ENCODE assay signal across 1 cellular context in the genomic region with DNA sequence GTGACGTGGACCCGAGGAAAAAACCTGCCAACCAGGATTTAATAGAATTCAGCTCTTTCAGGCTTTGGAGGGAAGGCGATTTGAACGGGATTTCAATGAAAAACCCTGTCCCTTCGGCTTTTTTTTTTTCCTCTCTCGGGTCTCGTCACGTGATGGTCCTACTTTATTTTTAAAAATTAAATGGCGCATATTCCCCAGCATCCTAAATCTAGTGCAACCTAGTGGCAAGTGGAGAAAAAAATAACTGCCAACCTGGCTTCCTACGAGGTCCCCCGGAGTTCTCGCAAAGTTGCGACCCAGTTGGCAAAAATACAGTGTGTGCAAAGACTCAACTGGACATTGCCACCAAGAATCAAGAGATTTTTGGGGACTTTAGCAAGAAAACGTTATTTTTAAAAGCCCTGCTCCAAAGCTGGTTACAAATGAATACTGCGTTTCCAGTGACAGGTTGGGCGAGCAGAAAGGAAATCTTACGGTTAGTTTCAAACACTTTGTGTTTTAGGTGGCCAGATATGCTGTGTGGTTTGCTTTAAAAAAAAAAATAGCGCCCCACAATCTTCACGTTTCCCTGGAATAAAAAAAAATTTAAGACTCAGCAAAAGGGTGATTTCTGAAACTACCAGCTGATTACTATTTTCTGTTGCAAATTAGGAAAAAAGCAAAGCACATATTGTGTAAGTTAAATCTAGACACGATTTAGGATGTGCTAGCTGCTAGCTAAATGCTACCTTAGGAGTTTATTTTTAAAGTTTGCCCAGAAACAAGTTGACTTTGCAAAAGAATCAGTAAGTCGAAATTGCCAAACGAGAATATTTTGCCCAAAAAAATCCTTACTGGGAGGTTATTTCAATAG.
A peak's percentile ranks its signal among the peaks of the same experiment; 100 is the strongest.
TF ChIP-seq lines count a peak whose summit lies in the region.

No MANE protein-coding gene starts in this region.

TF ChIP-seq in WTC11, 78 proteins besides CTCF, POLR2A, EP300 and RAD21 (continued from another document):
- TF ChIP-seq, protein P1, sequence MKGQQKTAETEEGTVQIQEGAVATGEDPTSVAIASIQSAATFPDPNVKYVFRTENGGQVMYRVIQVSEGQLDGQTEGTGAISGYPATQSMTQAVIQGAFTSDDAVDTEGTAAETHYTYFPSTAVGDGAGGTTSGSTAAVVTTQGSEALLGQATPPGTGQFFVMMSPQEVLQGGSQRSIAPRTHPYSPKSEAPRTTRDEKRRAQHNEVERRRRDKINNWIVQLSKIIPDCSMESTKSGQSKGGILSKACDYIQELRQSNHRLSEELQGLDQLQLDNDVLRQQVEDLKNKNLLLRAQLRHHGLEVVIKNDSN (CRISPR knock-in tag; IDR thresholded peaks at IDR 0.05): peak; percentile 72
- TF ChIP-seq SOX15 (CRISPR knock-in tag; IDR thresholded peaks at IDR 0.05) (no peak), ZNF138 (CRISPR knock-in tag; conservative IDR thresholded peaks at IDR 0.05) (no peak), ZNF396 (CRISPR knock-in tag; IDR thresholded peaks at IDR 0.05; ENCODE audit: borderline replicate concordance) (no peak), ELF4 (CRISPR knock-in tag; IDR thresholded peaks at IDR 0.05; ENCODE audit: low read depth) (no peak)
- TF ChIP-seq, protein P2, sequence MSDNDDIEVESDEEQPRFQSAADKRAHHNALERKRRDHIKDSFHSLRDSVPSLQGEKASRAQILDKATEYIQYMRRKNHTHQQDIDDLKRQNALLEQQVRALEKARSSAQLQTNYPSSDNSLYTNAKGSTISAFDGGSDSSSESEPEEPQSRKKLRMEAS (CRISPR knock-in tag; IDR thresholded peaks at IDR 0.05): no peak
- TF ChIP-seq, protein P3, sequence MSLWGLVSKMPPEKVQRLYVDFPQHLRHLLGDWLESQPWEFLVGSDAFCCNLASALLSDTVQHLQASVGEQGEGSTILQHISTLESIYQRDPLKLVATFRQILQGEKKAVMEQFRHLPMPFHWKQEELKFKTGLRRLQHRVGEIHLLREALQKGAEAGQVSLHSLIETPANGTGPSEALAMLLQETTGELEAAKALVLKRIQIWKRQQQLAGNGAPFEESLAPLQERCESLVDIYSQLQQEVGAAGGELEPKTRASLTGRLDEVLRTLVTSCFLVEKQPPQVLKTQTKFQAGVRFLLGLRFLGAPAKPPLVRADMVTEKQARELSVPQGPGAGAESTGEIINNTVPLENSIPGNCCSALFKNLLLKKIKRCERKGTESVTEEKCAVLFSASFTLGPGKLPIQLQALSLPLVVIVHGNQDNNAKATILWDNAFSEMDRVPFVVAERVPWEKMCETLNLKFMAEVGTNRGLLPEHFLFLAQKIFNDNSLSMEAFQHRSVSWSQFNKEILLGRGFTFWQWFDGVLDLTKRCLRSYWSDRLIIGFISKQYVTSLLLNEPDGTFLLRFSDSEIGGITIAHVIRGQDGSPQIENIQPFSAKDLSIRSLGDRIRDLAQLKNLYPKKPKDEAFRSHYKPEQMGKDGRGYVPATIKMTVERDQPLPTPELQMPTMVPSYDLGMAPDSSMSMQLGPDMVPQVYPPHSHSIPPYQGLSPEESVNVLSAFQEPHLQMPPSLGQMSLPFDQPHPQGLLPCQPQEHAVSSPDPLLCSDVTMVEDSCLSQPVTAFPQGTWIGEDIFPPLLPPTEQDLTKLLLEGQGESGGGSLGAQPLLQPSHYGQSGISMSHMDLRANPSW (CRISPR knock-in tag; conservative IDR thresholded peaks at IDR 0.05; ENCODE audit: low read depth): no peak
- TF ChIP-seq, protein P4, sequence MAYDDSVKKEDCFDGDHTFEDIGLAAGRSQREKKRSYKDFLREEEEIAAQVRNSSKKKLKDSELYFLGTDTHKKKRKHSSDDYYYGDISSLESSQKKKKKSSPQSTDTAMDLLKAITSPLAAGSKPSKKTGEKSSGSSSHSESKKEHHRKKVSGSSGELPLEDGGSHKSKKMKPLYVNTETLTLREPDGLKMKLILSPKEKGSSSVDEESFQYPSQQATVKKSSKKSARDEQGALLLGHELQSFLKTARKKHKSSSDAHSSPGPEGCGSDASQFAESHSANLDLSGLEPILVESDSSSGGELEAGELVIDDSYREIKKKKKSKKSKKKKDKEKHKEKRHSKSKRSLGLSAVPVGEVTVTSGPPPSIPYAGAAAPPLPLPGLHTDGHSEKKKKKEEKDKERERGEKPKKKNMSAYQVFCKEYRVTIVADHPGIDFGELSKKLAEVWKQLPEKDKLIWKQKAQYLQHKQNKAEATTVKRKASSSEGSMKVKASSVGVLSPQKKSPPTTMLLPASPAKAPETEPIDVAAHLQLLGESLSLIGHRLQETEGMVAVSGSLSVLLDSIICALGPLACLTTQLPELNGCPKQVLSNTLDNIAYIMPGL (CRISPR knock-in tag; IDR thresholded peaks at IDR 0.05): 0 out of 2 replicates have a peak, but pooled peaks have one; percentile 28
